Comparison of ENCODE assay signal across 1 cellular context in genomic region chr11:7436657-7437056, GRCh38.
TF ChIP-seq lines count a peak whose summit lies in the region.

No MANE protein-coding gene starts in this region.

TF ChIP-seq in GM12878, 131 proteins besides CTCF, POLR2A, EP300 and RAD21 (continued from another document):
- TF ChIP-seq ZBTB4 (CRISPR knock-in tag; IDR thresholded peaks at IDR 0.05), result no peak
- no peak for TF ChIP-seq NFYA (IDR thresholded peaks at IDR 0.05; ENCODE audit: borderline replicate concordance, low read depth, low read length)
- TF ChIP-seq STAT1 (conservative IDR thresholded peaks at IDR 0.05), result no peak
- TF ChIP-seq NR2C1 (IDR thresholded peaks at IDR 0.05), result no peak
- no peak for TF ChIP-seq KAT2A (conservative IDR thresholded peaks at IDR 0.05; ENCODE audit: control insufficient read depth, low read depth, low read length)
- no peak for TF ChIP-seq CHD2 (IDR thresholded peaks at IDR 0.05; ENCODE audit: borderline replicate concordance, low read depth, low read length)
- no peak for TF ChIP-seq NFIC (IDR thresholded peaks at IDR 0.05; ENCODE audit: low read depth, low read length)
- no peak for TF ChIP-seq FOXK2 (IDR thresholded peaks at IDR 0.05)
- no peak for TF ChIP-seq GATAD2B (conservative IDR thresholded peaks at IDR 0.05; ENCODE audit: low read depth)
- TF ChIP-seq GABPA (IDR thresholded peaks at IDR 0.05; ENCODE audit: low read depth), result peak; percentile 42; the same call in 1 of the 2 replicates
- TF ChIP-seq EGR1 (IDR thresholded peaks at IDR 0.05; ENCODE audit: borderline replicate concordance in 1 of 2, low read depth in 2 of 2, low read length in 2 of 2), result no peak
- no peak for TF ChIP-seq RELA (IDR thresholded peaks at IDR 0.05; ENCODE audit: borderline replicate concordance, partially characterized antibody)
- peak; percentile 76; the same call in 1 of the 2 replicates for TF ChIP-seq ZNF217 (IDR thresholded peaks at IDR 0.05)
- no peak for TF ChIP-seq RAD51 (IDR thresholded peaks at IDR 0.05)
- TF ChIP-seq STAT3 (IDR thresholded peaks at IDR 0.05; ENCODE audit: low read depth, low read length), result no peak
- TF ChIP-seq IKZF2 (IDR thresholded peaks at IDR 0.05), result no peak
- TF ChIP-seq CEBPB (IDR thresholded peaks at IDR 0.05; ENCODE audit: borderline replicate concordance in 1 of 2, low read depth in 2 of 2, low read length in 2 of 2), result no peak
- no peak for TF ChIP-seq NR2C2 (IDR thresholded peaks at IDR 0.05; ENCODE audit: borderline replicate concordance, control insufficient read depth, insufficient read length, low read depth)
- no peak for TF ChIP-seq ZZZ3 (IDR thresholded peaks at IDR 0.05; ENCODE audit: control insufficient read depth, insufficient read length, low read depth)
- peak; percentile 23; the same call in 1 of the 2 replicates for TF ChIP-seq IKZF1 (conservative IDR thresholded peaks at IDR 0.05)
- TF ChIP-seq USF1 (IDR thresholded peaks at IDR 0.05; ENCODE audit: borderline replicate concordance, extremely low read length, insufficient read depth, low read depth, low read length), result no peak
- TF ChIP-seq TCF3 (IDR thresholded peaks at IDR 0.05; ENCODE audit: borderline replicate concordance, insufficient read depth, low read depth, low read length), result no peak
- TF ChIP-seq ELK1 (IDR thresholded peaks at IDR 0.05; ENCODE audit: low read depth, low read length), result no peak
- TF ChIP-seq HCFC1 (IDR thresholded peaks at IDR 0.05; ENCODE audit: low read length), result no peak
- TF ChIP-seq ZNF207 (IDR thresholded peaks at IDR 0.05; ENCODE audit: borderline replicate concordance), result no peak
- TF ChIP-seq PBX3 (IDR thresholded peaks at IDR 0.05; ENCODE audit: insufficient replicate concordance, low read depth, low read length), result no peak
- TF ChIP-seq TAF1 (IDR thresholded peaks at IDR 0.05; ENCODE audit: borderline replicate concordance, low read depth, low read length), result no peak
- peak in 1 of 2 experiments; percentile 38; a peak in 1 of 4 replicates for TF ChIP-seq ETV6 (conservative IDR thresholded peaks at IDR 0.05 in 1 of 2, IDR thresholded peaks at IDR 0.05 in 1 of 2; ENCODE audit: borderline replicate concordance in 1 of 2, low read depth in 1 of 2)
- TF ChIP-seq ZSCAN29 (IDR thresholded peaks at IDR 0.05), result no peak
- TF ChIP-seq IRF4 (IDR thresholded peaks at IDR 0.05; ENCODE audit: low read depth, low read length), result no peak
- TF ChIP-seq ASH2L (IDR thresholded peaks at IDR 0.05; ENCODE audit: borderline replicate concordance, low read depth), result no peak
- TF ChIP-seq CBX3 (IDR thresholded peaks at IDR 0.05; ENCODE audit: borderline replicate concordance, low read depth), result no peak
- TF ChIP-seq IRF5 (IDR thresholded peaks at IDR 0.05; ENCODE audit: borderline replicate concordance), result no peak
- TF ChIP-seq IRF3 (IDR thresholded peaks at IDR 0.05), result no peak
- TF ChIP-seq ZBTB11 (CRISPR knock-in tag; IDR thresholded peaks at IDR 0.05), result no peak
- TF ChIP-seq BACH1 (IDR thresholded peaks at IDR 0.05; ENCODE audit: borderline replicate concordance), result no peak
- no peak for TF ChIP-seq TARDBP (IDR thresholded peaks at IDR 0.05; ENCODE audit: borderline replicate concordance)
- TF ChIP-seq NBN (IDR thresholded peaks at IDR 0.05), result no peak
- TF ChIP-seq ZNF24 (IDR thresholded peaks at IDR 0.05), result peak; percentile 75; the same call in 1 of the 2 replicates
- no peak for TF ChIP-seq RBBP5 (conservative IDR thresholded peaks at IDR 0.05)
- TF ChIP-seq ZBTB40 (IDR thresholded peaks at IDR 0.05; ENCODE audit: borderline replicate concordance), result no peak
- TF ChIP-seq SRF (IDR thresholded peaks at IDR 0.05; ENCODE audit: low read depth in 2 of 2, low read length in 2 of 2), result no peak
